ENCODE assay signal across 1 cellular context in the genomic region with DNA sequence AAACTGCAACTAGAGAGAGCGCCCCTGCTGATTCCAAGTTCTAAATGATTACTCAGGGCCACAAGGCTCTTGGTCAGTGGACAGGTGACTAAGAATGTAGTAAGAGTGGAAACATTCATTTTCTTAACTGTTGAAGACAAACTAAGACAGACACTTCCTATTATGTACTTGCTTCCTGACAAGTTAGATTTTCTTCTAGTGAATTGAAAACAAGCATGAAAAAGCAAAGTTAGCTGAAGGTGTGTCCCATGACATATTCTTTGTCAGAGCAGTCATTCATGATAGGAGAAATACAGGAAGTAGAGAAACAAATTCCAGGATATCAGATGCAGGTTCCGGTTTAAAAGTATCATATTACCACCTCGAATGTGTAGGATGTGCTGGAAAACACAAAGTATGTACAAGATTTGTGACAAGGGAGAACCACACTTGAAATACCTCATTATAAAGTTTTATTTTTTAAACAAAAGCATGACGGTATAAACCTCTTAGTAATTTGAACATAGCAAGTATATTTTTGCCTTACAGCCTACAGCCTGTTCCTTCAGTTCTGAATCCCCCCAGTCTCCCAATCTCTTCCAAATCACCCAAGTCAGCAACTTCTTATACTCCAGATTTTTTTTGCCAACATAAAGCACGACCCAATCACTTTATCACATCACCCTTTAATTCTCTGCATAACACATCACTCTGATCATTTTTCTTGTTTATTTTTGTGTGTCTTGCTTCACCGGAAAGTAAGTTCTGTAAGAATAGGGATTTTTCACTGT.
TF ChIP-seq lines count a peak whose summit lies in the region.

No MANE protein-coding gene starts in this region.

TF ChIP-seq in endothelial cell of umbilical vein, 7 proteins besides CTCF, POLR2A, EP300 and RAD21 (continued from another document):
- peak; percentile 73 for TF ChIP-seq FOS (IDR thresholded peaks at IDR 0.05; ENCODE audit: borderline replicate concordance, insufficient read depth, low read length)
